In the genomic region with DNA sequence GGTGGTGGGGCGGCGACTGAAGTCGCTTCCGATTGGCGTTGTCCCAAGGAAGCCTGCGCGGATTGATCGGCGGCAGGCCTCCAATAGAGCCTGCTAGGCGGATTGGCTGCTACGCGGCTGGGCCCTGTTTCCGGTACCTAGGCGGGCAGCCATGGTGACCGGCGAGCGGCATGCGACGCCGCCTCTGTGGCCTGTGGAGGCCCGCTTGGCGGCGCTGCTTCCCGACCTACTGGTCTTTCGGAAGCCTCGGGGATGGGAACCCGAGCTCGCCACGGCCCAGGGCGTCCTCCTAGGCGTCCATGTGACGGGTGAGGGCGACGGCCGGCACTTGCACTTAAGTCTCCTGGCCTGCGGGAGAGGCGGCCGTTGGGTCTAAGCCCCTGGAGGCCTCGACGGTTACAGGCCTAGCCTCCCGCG, we compare ENCODE assay signal across 21 cellular contexts. TPM values are rescaled to one million over a fixed set of nuclear protein-coding genes. Genes with fewer than 3 reads are reported as not detected.
DNase-seq lines count a peak whose midpoint lies in the region.
"Had no signal": no experiment of that assay in that cellular context is flagged by ENCODE, and none has a peak within 500 bp of the region (broad histone marks: within the 10 kb centered on the region; RNA-seq: fewer than 3 reads in every experiment).

No MANE protein-coding gene starts in this region.

- no peak overlapping the region for H3K4me3 Mint-ChIP-seq in activated naive CD4-positive, alpha-beta T cell treated with anti-CD3 and anti-CD28 coated beads, Interleukin-2, amount 10 ng/mL, durations not matched to agents 7 days and 5 days
- peak overlapping the region; percentile 64 for H3K4me3 Mint-ChIP-seq in dendritic cell treated with granulocyte-macrophage colony-stimulating factor and Interleukin-4, amounts not matched to agents 40 ng/mL and 50 ng/mL, for 4 days
- peak overlapping the region; percentile 45 for H3K4me3 Mint-ChIP-seq in stimulated activated naive CD8-positive, alpha-beta T cell treated with anti-CD3 and anti-CD28 coated beads, Interleukin-15, Interleukin-2, amounts not matched to agents 100 ng/mL and 50 ng/mL, for 24 hours
- H3K4me3 Mint-ChIP-seq: brain, memory B cell, natural killer cell had no signal

- H3K27ac Mint-ChIP-seq in activated naive CD4-positive, alpha-beta T cell treated with anti-CD3 and anti-CD28 coated beads, Interleukin-2, amount 10 ng/mL, durations not matched to agents 7 days and 5 days, result no peak overlapping the region
- H3K27ac Mint-ChIP-seq in dendritic cell treated with granulocyte-macrophage colony-stimulating factor and Interleukin-4, amounts not matched to agents 40 ng/mL and 50 ng/mL, for 4 days, result peak overlapping the region; percentile 44
- H3K27ac Mint-ChIP-seq in stimulated activated naive CD8-positive, alpha-beta T cell treated with anti-CD3 and anti-CD28 coated beads, Interleukin-15, Interleukin-2, amounts not matched to agents 100 ng/mL and 50 ng/mL, for 24 hours, result no peak overlapping the region
- H3K27ac Mint-ChIP-seq: brain, memory B cell had no signal

- DNase-seq in activated naive CD4-positive, alpha-beta T cell treated with Interleukin-2 at 50 U/mL for 16 hours, result peak; percentile 37
- DNase-seq in activated naive CD4-positive, alpha-beta T cell treated with anti-CD3 and anti-CD28 coated beads, Interleukin-2, amount 10 ng/mL, durations not matched to agents 7 days and 5 days, result no peak
- DNase-seq in iPS-NIHi7 (ENCODE audit: extremely low spot score), result peak; percentile 79
- DNase-seq in mesenteric fat pad (ENCODE audit: low spot score), result no peak
- no peak for DNase-seq in hepatic stellate cell (ENCODE audit: low spot score)
- no peak for DNase-seq in NCI-H82 (lab: John Stamatoyannopoulos, UW)
- DNase-seq: ACHN, cortex of kidney, erythroblast, natural killer cell, NCI-H1105, NCI-H526 treated with DMSO at 0.1 percent for 48 hours, thyroid gland had no signal

- peaks cover 52% of the 10 kb centered on the region for H3K36me3 Mint-ChIP-seq in activated naive CD4-positive, alpha-beta T cell treated with anti-CD3 and anti-CD28 coated beads, Interleukin-2, amount 10 ng/mL, durations not matched to agents 7 days and 5 days
- H3K36me3 Mint-ChIP-seq in dendritic cell treated with granulocyte-macrophage colony-stimulating factor and Interleukin-4, amounts not matched to agents 40 ng/mL and 50 ng/mL, for 4 days (ENCODE audit: low read depth), result peaks cover 53% of the 10 kb centered on the region
- H3K36me3 Mint-ChIP-seq in stimulated activated naive CD8-positive, alpha-beta T cell treated with anti-CD3 and anti-CD28 coated beads, Interleukin-15, Interleukin-2, amounts not matched to agents 100 ng/mL and 50 ng/mL, for 24 hours (ENCODE audit: low read depth), result peaks cover 58% of the 10 kb centered on the region

- intact Hi-C loops in dendritic cell treated with granulocyte-macrophage colony-stimulating factor and Interleukin-4, amounts not matched to agents 40 ng/mL and 50 ng/mL, for 4 days (cut with micrococcal nuclease), result no loop called here

- CTCF ChIA-PET in activated naive CD4-positive, alpha-beta T cell treated with anti-CD3 and anti-CD28 coated beads, Interleukin-2, amount 10 ng/mL, durations not matched to agents 7 days and 5 days (lab: Charles Lee), result no interaction called here

- H3K9me3 Mint-ChIP-seq in activated naive CD4-positive, alpha-beta T cell treated with anti-CD3 and anti-CD28 coated beads, Interleukin-2, amount 10 ng/mL, durations not matched to agents 7 days and 5 days, result no peaks in the 10 kb centered on the region
- no peaks in the 10 kb centered on the region for H3K9me3 Mint-ChIP-seq in dendritic cell treated with granulocyte-macrophage colony-stimulating factor and Interleukin-4, amounts not matched to agents 40 ng/mL and 50 ng/mL, for 4 days
- H3K9me3 Mint-ChIP-seq in stimulated activated naive CD8-positive, alpha-beta T cell treated with anti-CD3 and anti-CD28 coated beads, Interleukin-15, Interleukin-2, amounts not matched to agents 100 ng/mL and 50 ng/mL, for 24 hours, result no peaks in the 10 kb centered on the region
- H3K9me3 Mint-ChIP-seq: brain, immature natural killer cell, memory B cell, natural killer cell had no signal

- H3K27me3 Mint-ChIP-seq in activated naive CD4-positive, alpha-beta T cell treated with anti-CD3 and anti-CD28 coated beads, Interleukin-2, amount 10 ng/mL, durations not matched to agents 7 days and 5 days, result no peaks in the 10 kb centered on the region
- no peaks in the 10 kb centered on the region for H3K27me3 Mint-ChIP-seq in dendritic cell treated with granulocyte-macrophage colony-stimulating factor and Interleukin-4, amounts not matched to agents 40 ng/mL and 50 ng/mL, for 4 days
- H3K27me3 Mint-ChIP-seq in stimulated activated naive CD8-positive, alpha-beta T cell treated with anti-CD3 and anti-CD28 coated beads, Interleukin-15, Interleukin-2, amounts not matched to agents 100 ng/mL and 50 ng/mL, for 24 hours, result no peaks in the 10 kb centered on the region
- H3K27me3 Mint-ChIP-seq: brain, memory B cell had no signal

- H3K4me1 Mint-ChIP-seq in activated naive CD4-positive, alpha-beta T cell treated with anti-CD3 and anti-CD28 coated beads, Interleukin-2, amount 10 ng/mL, durations not matched to agents 7 days and 5 days, result peaks cover 7% of the 10 kb centered on the region
- H3K4me1 Mint-ChIP-seq in dendritic cell treated with granulocyte-macrophage colony-stimulating factor and Interleukin-4, amounts not matched to agents 40 ng/mL and 50 ng/mL, for 4 days (ENCODE audit: low read depth), result peaks cover 3% of the 10 kb centered on the region
- peaks cover 17% of the 10 kb centered on the region for H3K4me1 Mint-ChIP-seq in stimulated activated naive CD8-positive, alpha-beta T cell treated with anti-CD3 and anti-CD28 coated beads, Interleukin-15, Interleukin-2, amounts not matched to agents 100 ng/mL and 50 ng/mL, for 24 hours (ENCODE audit: low read depth)
- H3K4me1 Mint-ChIP-seq: memory B cell had no signal

RNA-seq across cellular contexts. Expression of a gene that starts 28.1 kb away (rescaled TPM):
- 17.5 TPM for total RNA-seq in mesenteric fat pad

RNA-seq across cellular contexts. Expression of a gene that starts 28.7 kb away (rescaled TPM):
- total RNA-seq in mesenteric fat pad, result 12.2 TPM

RNA-seq across cellular contexts. Expression of a gene that starts 47.9 kb away (rescaled TPM):
- not detected for total RNA-seq in mesenteric fat pad
- total RNA-seq: HT1080, natural killer cell, thyroid gland had no signal

RNA-seq across cellular contexts. Expression of a gene that starts 53.3 kb away (rescaled TPM):
- 0.55 TPM for total RNA-seq in mesenteric fat pad
- total RNA-seq: gastroesophageal sphincter, HT1080, LHCN-M2, thyroid gland had no signal

RNA-seq across cellular contexts. Expression of a gene that starts 58.6 kb away (rescaled TPM):
- total RNA-seq in mesenteric fat pad, result not detected
- total RNA-seq: gastroesophageal sphincter, LHCN-M2, natural killer cell, thyroid gland had no signal

Comparison
In these comparisons a context has a peak if more than half of its experiments do, and no peak if none do; other contexts are left out.
1. DNase-seq: peak in activated naive CD4-positive, alpha-beta T cell treated with Interleukin-2 at 50 U/mL for 16 hours (single experiment) and iPS-NIHi7 (single experiment); none in activated naive CD4-positive, alpha-beta T cell treated with anti-CD3 and anti-CD28 coated beads, Interleukin-2, amount 10 ng/mL, durations not matched to agents 7 days and 5 days (single experiment), mesenteric fat pad (single experiment), hepatic stellate cell (single experiment) and NCI-H82 (single experiment).